In genomic region chr5:178201221-178201926, GRCh38 we compare ENCODE assay signal across 25 cellular contexts. TPM values are rescaled to one million over a fixed set of nuclear protein-coding genes. Genes with fewer than 3 reads are reported as not detected.
A peak's percentile ranks its signal among the peaks of the same experiment; 100 is the strongest.
DNase-seq lines count a peak whose midpoint lies in the region; ATAC-seq, FAIRE-seq and TF ChIP-seq lines count a peak whose summit lies in the region.
"Had no signal": no experiment of that assay in that cellular context is flagged by ENCODE, and none has a peak within 500 bp of the region (broad histone marks: within the 10 kb centered on the region; RNA-seq: fewer than 3 reads in every experiment).

No MANE protein-coding gene starts in this region.

- H3K4me3 Mint-ChIP-seq in WTC11: no peak overlapping the region
- H3K4me3 Mint-ChIP-seq: activated naive CD4-positive, alpha-beta T cell treated with anti-CD3 and anti-CD28 coated beads, Interleukin-2, amount 50 U/mL, for 24 hours; memory B cell had no signal

- H3K27ac Mint-ChIP-seq in WTC11: no peak overlapping the region
- H3K27ac Mint-ChIP-seq: activated naive CD4-positive, alpha-beta T cell treated with anti-CD3 and anti-CD28 coated beads, Interleukin-2, amount 50 U/mL, for 24 hours; memory B cell; naive B cell had no signal

- ATAC-seq in WTC11: no peak
- ATAC-seq in HG02870 (IDR thresholded peaks at IDR 0.05; ENCODE audit: unreplicated experiment): no peak
- ATAC-seq: body of pancreas had no signal

- H3K36me3 ChIP-seq in BLaER1 treated with 17β-estradiol and CSF1 and Interleukin-3, amounts not matched to agents 10 nM and 100 nM: peaks cover 4 to 16% (median 13%) of the 10 kb centered on the region in 11 experiments
- peaks cover 2 to 9% of the 10 kb centered on the region in 2 experiments for H3K36me3 ChIP-seq in mesenchymal stem cell (ENCODE audit: control insufficient read depth in 1 of 2, insufficient read depth in 2 of 2, low read depth in 1 of 2, low read length in 2 of 2)
- H3K36me3 ChIP-seq: tibial nerve had no signal

- H4K91ac ChIP-seq in mesenchymal stem cell (ENCODE audit: low read length): no peak overlapping the region

- no peak overlapping the region for H2AFZ ChIP-seq in mesenchymal stem cell (ENCODE audit: low read depth, low read length)
- H2AFZ ChIP-seq: GM23248 had no signal

- H3K4me1 Mint-ChIP-seq in WTC11: peaks cover 17% of the 10 kb centered on the region

- 79% methylated on average over 11 of the region's 14 CpGs for WGBS in mesenchymal stem cell

- H2BK5ac ChIP-seq in mesenchymal stem cell (ENCODE audit: low read depth, low read length, poor library complexity, severe bottlenecking): no peak overlapping the region

- peak overlapping the region in 3 of 11 experiments; percentile 6 to 36 (median 16); a peak in 2 of 22 replicates for H3K27ac ChIP-seq in BLaER1 treated with 17β-estradiol and CSF1 and Interleukin-3, amounts not matched to agents 10 nM and 100 nM
- H3K27ac ChIP-seq in mesenchymal stem cell (ENCODE audit: low read length, poor library complexity, severe bottlenecking): no peak overlapping the region
- H3K27ac ChIP-seq: body of pancreas, GM23248, tibial nerve had no signal

- no peak overlapping the region for H3K23ac ChIP-seq in mesenchymal stem cell (ENCODE audit: low read length in 2 of 2)

- no peak overlapping the region for H3K4ac ChIP-seq in mesenchymal stem cell (ENCODE audit: low read depth in 1 of 2, low read length in 2 of 2)

- peaks cover 6 to 40% (median 24%) of the 10 kb centered on the region in 10 experiments for H3K4me1 ChIP-seq in BLaER1 treated with 17β-estradiol and CSF1 and Interleukin-3, amounts not matched to agents 10 nM and 100 nM
- H3K4me1 ChIP-seq in mesenchymal stem cell (ENCODE audit: control insufficient read depth, insufficient read depth, low read depth, low read length): peaks cover 8% of the 10 kb centered on the region

- TF ChIP-seq POLR2A in H54 (IDR thresholded peaks at IDR 0.05; ENCODE audit: low read depth, low read length): no peak

- CTCF ChIA-PET in WTC11 (lab: Charles Lee): interaction anchor here (1.5 to 1.6 kb wide), 2 partner anchors 21 to 24 kb away, joined by 5 to 6 read pairs; no protein-coding TSS in a partner anchor

- no peak for TF ChIP-seq CTCF in WTC11 (IDR thresholded peaks at IDR 0.05)

- H3K27me3 ChIP-seq in BLaER1 treated with 17β-estradiol and CSF1 and Interleukin-3, amounts not matched to agents 10 nM and 100 nM: no peaks in the 10 kb centered on the region
- peaks cover 0 to 1% of the 10 kb centered on the region in 2 experiments for H3K27me3 ChIP-seq in mesenchymal stem cell (ENCODE audit: control insufficient read depth in 1 of 2, insufficient read depth in 1 of 2, low read length in 2 of 2)
- H3K27me3 ChIP-seq: body of pancreas, tibial nerve had no signal

- H3K27me3 Mint-ChIP-seq in WTC11 (ENCODE audit: low read depth): peaks cover 20% of the 10 kb centered on the region
- H3K27me3 Mint-ChIP-seq: activated naive CD4-positive, alpha-beta T cell treated with anti-CD3 and anti-CD28 coated beads, Interleukin-2, amount 50 U/mL, for 24 hours; memory B cell had no signal

- H2BK12ac ChIP-seq in mesenchymal stem cell (ENCODE audit: low read length in 2 of 2): no peak overlapping the region

- peak overlapping the region in 9 of 11 experiments; percentile 26 to 82 (median 54); a peak in 12 of 22 replicates for H3K4me2 ChIP-seq in BLaER1 treated with 17β-estradiol and CSF1 and Interleukin-3, amounts not matched to agents 10 nM and 100 nM
- H3K4me2 ChIP-seq in mesenchymal stem cell (ENCODE audit: low read length, poor library complexity, severe bottlenecking): no peak overlapping the region

- H3K79me1 ChIP-seq in mesenchymal stem cell (replicated peaks; ENCODE audit: low read length, poor library complexity, severe bottlenecking): peaks cover 2% of the 10 kb centered on the region

- no peak overlapping the region for H4K8ac ChIP-seq in mesenchymal stem cell (ENCODE audit: low read length)

- H2BK120ac ChIP-seq in mesenchymal stem cell (ENCODE audit: low read depth, low read length): no peak overlapping the region

- H3K36me3 Mint-ChIP-seq in WTC11: peaks cover 14% of the 10 kb centered on the region

- no peak overlapping the region for H3K14ac ChIP-seq in mesenchymal stem cell (ENCODE audit: low read length in 2 of 2)

- no peak overlapping the region for H3K4me3 ChIP-seq in BLaER1 treated with 17β-estradiol and CSF1 and Interleukin-3, amounts not matched to agents 10 nM and 100 nM
- H3K4me3 ChIP-seq in mesenchymal stem cell (ENCODE audit: insufficient read depth in 1 of 2, low read depth in 1 of 2, low read length in 2 of 2): no peak overlapping the region
- H3K4me3 ChIP-seq: body of pancreas, GM23248, tibial nerve had no signal

- peak; percentile 53 for DNase-seq in H54 (ENCODE audit: insufficient read length, low spot score)
- peak; percentile 4 for DNase-seq in WTC11 (ENCODE audit: low spot score)
- DNase-seq in mesenchymal stem cell: peak; percentile 51
- no peak for DNase-seq in HT-29 (ENCODE audit: low spot score)
- no peak for DNase-seq in LoVo (ENCODE audit: low spot score)
- DNase-seq: activated T-cell treated with anti-CD3 and anti-CD28 coated beads for 4 hours; body of pancreas; cortex of kidney; GM23248; hypothalamus; kidney; naive B cell; NCI-H1694 treated with DMSO at 0.1 percent for 48 hours; NCI-H345; posterior cingulate gyrus; RPMI8226; stimulated activated CD4-positive, alpha-beta T cell treated with anti-CD3 and anti-CD28 coated beads, Interleukin-1b, Interleukin-23, amount 100 ng/mL, for 48 hours; stimulated activated naive CD4-positive, alpha-beta T cell treated with Interleukin-2 at 50 U/mL for 16 hours had no signal

- H4K20me1 ChIP-seq in BLaER1 treated with 17β-estradiol and CSF1 and Interleukin-3, amounts not matched to agents 10 nM and 100 nM: peaks cover 12 to 20% (median 18%) of the 10 kb centered on the region in 11 experiments

- H2AK5ac ChIP-seq in mesenchymal stem cell (ENCODE audit: low read length, severe bottlenecking): no peak overlapping the region

- POLR2A ChIA-PET in WTC11 (lab: Charles Lee): interaction anchor here (1.6 kb wide), 1 partner anchor 21 kb away, joined by 6 read pairs; no protein-coding TSS in a partner anchor

- FAIRE-seq in H54 (lab: Jason Lieb, UNC): no peak
- FAIRE-seq: GM19239, kidney had no signal

- H3K9me3 ChIP-seq in BLaER1 treated with 17β-estradiol and CSF1 and Interleukin-3, amounts not matched to agents 10 nM and 100 nM (replicated peaks in 1 of 11): no peaks in the 10 kb centered on the region; a peak in 4 of 22 replicates
- H3K9me3 ChIP-seq in mesenchymal stem cell (ENCODE audit: control insufficient read depth, low read length): no peaks in the 10 kb centered on the region
- H3K9me3 ChIP-seq: body of pancreas, tibial nerve had no signal

- 0 out of 22 replicates have a peak overlapping the region, but pooled peaks of 1 of the 11 experiments have one; percentile 5 for H3K9ac ChIP-seq in BLaER1 treated with 17β-estradiol and CSF1 and Interleukin-3, amounts not matched to agents 10 nM and 100 nM
- no peak overlapping the region for H3K9ac ChIP-seq in mesenchymal stem cell (ENCODE audit: low read length)
- H3K9ac ChIP-seq: GM23248 had no signal

- H3K9me3 Mint-ChIP-seq in WTC11: no peaks in the 10 kb centered on the region
- H3K9me3 Mint-ChIP-seq: activated naive CD4-positive, alpha-beta T cell treated with anti-CD3 and anti-CD28 coated beads, Interleukin-2, amount 50 U/mL, for 24 hours; memory B cell had no signal

- no peak overlapping the region for H2BK15ac ChIP-seq in mesenchymal stem cell (ENCODE audit: low read depth, poor library complexity, severe bottlenecking)

- no peak overlapping the region for H3K18ac ChIP-seq in mesenchymal stem cell (ENCODE audit: low read depth in 1 of 2, low read length in 2 of 2)

TF ChIP-seq in WTC11, 78 proteins besides CTCF, POLR2A, EP300 and RAD21 (continues in another document):
- no peak for TF ChIP-seq TEAD4 (CRISPR knock-in tag; IDR thresholded peaks at IDR 0.05)
- no peak for TF ChIP-seq GRHL2 (CRISPR knock-in tag; IDR thresholded peaks at IDR 0.05; ENCODE audit: insufficient replicate concordance, severe bottlenecking)
- TF ChIP-seq CDX4 (CRISPR knock-in tag; IDR thresholded peaks at IDR 0.05; ENCODE audit: borderline replicate concordance): no peak
- TF ChIP-seq NR2C2 (CRISPR knock-in tag; IDR thresholded peaks at IDR 0.05): no peak
- TF ChIP-seq SMAD4 (CRISPR knock-in tag; IDR thresholded peaks at IDR 0.05): no peak
- TF ChIP-seq HMGXB4 (CRISPR knock-in tag; IDR thresholded peaks at IDR 0.05): no peak
- no peak for TF ChIP-seq NFE2L1 (CRISPR knock-in tag; IDR thresholded peaks at IDR 0.05)

RNA-seq across cellular contexts. Expression of gene HNRNPAB, which starts 3.0 kb away (rescaled TPM):
- total RNA-seq in WTC11 (2021): 414 to 457 TPM (median 419 TPM) in 3 replicates
- polyA plus RNA-seq in mesenchymal stem cell (2013, experiment 1 of 2): 114 TPM
- polyA plus RNA-seq in mesenchymal stem cell (2013, experiment 2 of 2): 110 TPM
- total RNA-seq in HT-29 (2014; rRNA removed; shearing (Covaris generic)): 212 and 225 TPM in 2 replicates

RNA-seq across cellular contexts. Expression of gene GMCL2, which starts 14.2 kb away (rescaled TPM):
- not detected in 3 replicates for total RNA-seq in WTC11 (2021)
- polyA plus RNA-seq in mesenchymal stem cell (2013, experiment 1 of 2): not detected
- polyA plus RNA-seq in mesenchymal stem cell (2013, experiment 2 of 2): not detected
- not detected in 2 replicates for total RNA-seq in HT-29 (2014; rRNA removed; shearing (Covaris generic))
- total RNA-seq: body of pancreas, fibroblast of villous mesenchyme, GM23248, kidney, tibial nerve had no signal
- polyA plus RNA-seq: GM23248 had no signal

RNA-seq across cellular contexts. Expression of gene PHYKPL, which starts 31.2 kb away (rescaled TPM):
- 30.9 to 41.7 TPM (median 31.7 TPM) in 3 replicates for total RNA-seq in WTC11 (2021)
- polyA plus RNA-seq in mesenchymal stem cell (2013, experiment 1 of 2): 14.7 TPM
- polyA plus RNA-seq in mesenchymal stem cell (2013, experiment 2 of 2): 13.6 TPM
- total RNA-seq in HT-29 (2014; rRNA removed; shearing (Covaris generic)): 46.0 and 59.0 TPM in 2 replicates

RNA-seq across cellular contexts. Expression of gene NHP2, which starts 47.7 kb away (rescaled TPM):
- total RNA-seq in WTC11 (2021): 263 to 269 TPM (median 264 TPM) in 3 replicates
- polyA plus RNA-seq in mesenchymal stem cell (2013, experiment 1 of 2): 114 TPM
- polyA plus RNA-seq in mesenchymal stem cell (2013, experiment 2 of 2): 119 TPM
- total RNA-seq in HT-29 (2014; rRNA removed; shearing (Covaris generic)): 413 and 485 TPM in 2 replicates

Comparison
In these comparisons a context has a peak if more than half of its experiments do, and no peak if none do; other contexts are left out.
1. DNase-seq: peak in H54 (single experiment), WTC11 (single experiment) and mesenchymal stem cell (single experiment); none in HT-29 (single experiment) and LoVo (single experiment).